ENCODE assay signal across 27 cellular contexts in genomic region chr5:106171708-106172107, GRCh38.
DNase-seq lines count a peak whose midpoint lies in the region; ATAC-seq, FAIRE-seq and TF ChIP-seq lines count a peak whose summit lies in the region.
"Had no signal": no experiment of that assay in that cellular context is flagged by ENCODE, and none has a peak within 500 bp of the region (broad histone marks: within the 10 kb centered on the region; RNA-seq: fewer than 3 reads in every experiment).

No MANE protein-coding gene starts in this region.

- no peak for TF ChIP-seq CTCF in fibroblast of pulmonary artery (IDR thresholded peaks at IDR 0.05; ENCODE audit: low read length, missing control alignments)

- H3K4ac ChIP-seq in trophoblast cell (ENCODE audit: low read depth, low read length), result no peak overlapping the region

- no peak overlapping the region for H2AFZ ChIP-seq in trophoblast cell (ENCODE audit: insufficient read depth, low read length, poor library complexity)
- H2AFZ ChIP-seq: PC-9 had no signal

- H3K23ac ChIP-seq in trophoblast cell (ENCODE audit: low read length), result no peak overlapping the region

- H3K27me3 ChIP-seq in trophoblast cell (ENCODE audit: insufficient read depth, low read length) (no peaks in the 10 kb centered on the region), small intestine (ENCODE audit: control insufficient read depth in 2 of 2, insufficient read depth in 2 of 2, low read length in 2 of 2) (no peaks in the 10 kb centered on the region)
- H3K27me3 ChIP-seq: cardiac muscle cell, esophagus squamous epithelium had no signal

- no peak overlapping the region for H3K9ac ChIP-seq in trophoblast cell (ENCODE audit: low read length)
- H3K9ac ChIP-seq: KMS-11 had no signal

- H2BK120ac ChIP-seq in trophoblast cell (ENCODE audit: insufficient read depth, low read length, poor library complexity), result no peak overlapping the region

- no peak overlapping the region for H2BK12ac ChIP-seq in trophoblast cell (ENCODE audit: low read length)

- no peak overlapping the region for H4K8ac ChIP-seq in trophoblast cell (ENCODE audit: low read depth, low read length)

- H3K4me2 ChIP-seq in trophoblast cell (ENCODE audit: low read length), result no peak overlapping the region
- H3K4me2 ChIP-seq: KMS-11, PC-9 had no signal

- H2BK5ac ChIP-seq in trophoblast cell (ENCODE audit: low read depth, low read length, poor library complexity), result no peak overlapping the region

- WGBS in trophoblast cell (ENCODE audit: extremely low coverage, insufficient coverage, insufficient read length), result no CpG with 5 or more reads among the region's 2 CpGs
- 90 to 96% (median 91%) methylated on average over 2 of the region's 2 CpGs for WGBS in small intestine, 3 donors

- H3K14ac ChIP-seq in trophoblast cell (ENCODE audit: low read length), result no peak overlapping the region

- H3K4me3 ChIP-seq in fibroblast of pulmonary artery (replicated peaks; ENCODE audit: low read depth, low read length) (no peak overlapping the region), trophoblast cell (ENCODE audit: low read depth, low read length) (no peak overlapping the region), small intestine (ENCODE audit: low read depth in 1 of 2, low read length in 2 of 2) (no peak overlapping the region)
- H3K4me3 ChIP-seq: cardiac muscle cell, esophagus squamous epithelium, GM12878, PC-9 had no signal

- peaks cover 2% of the 10 kb centered on the region for H3K9me3 ChIP-seq in trophoblast cell (ENCODE audit: insufficient read depth, low read depth, low read length)
- peaks cover 1% of the 10 kb centered on the region for H3K9me3 ChIP-seq in small intestine (ENCODE audit: control insufficient read depth, low read depth)
- H3K9me3 ChIP-seq: esophagus squamous epithelium had no signal

- ATAC-seq in HG02678 (IDR thresholded peaks at IDR 0.05; ENCODE audit: unreplicated experiment), result no peak
- ATAC-seq: CD8-positive, alpha-beta T cell; GM12878; natural killer cell; stimulated activated effector memory CD8-positive, alpha-beta T cell treated with anti-CD3 and anti-CD28 coated beads, Interleukin-12 subunit alpha, Interleukin-12 subunit beta, amount 100 ng/mL, for 72 hours had no signal

- H3K36me3 ChIP-seq in trophoblast cell (ENCODE audit: control insufficient read depth in 1 of 2, insufficient read depth in 2 of 2, low read length in 2 of 2) (no peaks in the 10 kb centered on the region), small intestine (ENCODE audit: control insufficient read depth in 2 of 2, insufficient read depth in 2 of 2, low read length in 2 of 2) (no peaks in the 10 kb centered on the region)
- H3K36me3 ChIP-seq: cardiac muscle cell, esophagus squamous epithelium, WERI-Rb-1 had no signal

- H2AK5ac ChIP-seq in trophoblast cell (ENCODE audit: low read length), result no peak overlapping the region

- H3K79me1 ChIP-seq in trophoblast cell (ENCODE audit: low read length), result no peaks in the 10 kb centered on the region

- H4K91ac ChIP-seq in trophoblast cell (ENCODE audit: low read depth, low read length), result no peak overlapping the region

- no peak overlapping the region for H4K12ac ChIP-seq in trophoblast cell (ENCODE audit: low read depth, low read length)

- H3K79me2 ChIP-seq in trophoblast cell (ENCODE audit: control insufficient read depth, insufficient read depth, low read length, poor library complexity), result no peaks in the 10 kb centered on the region

- DNase-seq in HTR-8/SVneo (ENCODE audit: insufficient read length, low spot score), result peak; percentile 10
- peak; percentile 27 for DNase-seq in amniotic epithelial cell (ENCODE audit: low read depth)
- peak; percentile 72 for DNase-seq in fibroblast of pulmonary artery (ENCODE audit: low read depth)
- peak; percentile 1 to 85 for DNase-seq in trophoblast cell
- DNase-seq in T1000 (lab: John Stamatoyannopoulos, UW), result no peak
- DNase-seq in HUDEP-2 (lab: John Stamatoyannopoulos, UW; ENCODE audit: unreplicated experiment in 76 of 76), result no peak
- DNase-seq in small intestine, result no peak
- DNase-seq: activated CD4-positive, alpha-beta T cell treated with anti-CD3 and anti-CD28 coated beads, Interleukin-2, amount 10 ng/mL, durations not matched to agents 7 days and 5 days; activated T-cell treated with anti-CD3 and anti-CD28 coated beads, Interleukin-2, amount 50 U/mL, for 48 hours; CD8-positive, alpha-beta T cell; endodermal cell; esophagus squamous epithelium; natural killer cell; NCI-H2171; NCI-H510A treated with DMSO at 0.1 percent for 48 hours; PC-9; retina; Right ventricle myocardium superior; stimulated activated CD4-positive, alpha-beta T cell treated with anti-CD3 and anti-CD28 coated beads, Interleukin-2, amount 100 ng/mL, for 48 hours; WERI-Rb-1 had no signal

- FAIRE-seq in HTR-8/SVneo (lab: Jason Lieb, UNC) (no peak), small intestine (lab: Jason Lieb, UNC) (no peak)
- FAIRE-seq: GM12878, H1, keratinocyte had no signal

- H3K4me1 ChIP-seq in trophoblast cell (ENCODE audit: control insufficient read depth in 1 of 2, insufficient read depth in 2 of 2, low read length in 2 of 2), result no peaks in the 10 kb centered on the region
- no peaks in the 10 kb centered on the region for H3K4me1 ChIP-seq in small intestine (ENCODE audit: control insufficient read depth in 2 of 2, insufficient read depth in 1 of 2, low read depth in 1 of 2, low read length in 1 of 2)
- H3K4me1 ChIP-seq: esophagus squamous epithelium had no signal

- H3K18ac ChIP-seq in trophoblast cell (ENCODE audit: low read length), result no peak overlapping the region

- H3K27ac ChIP-seq in trophoblast cell (ENCODE audit: low read depth, low read length) (peak overlapping the region; percentile 74), small intestine (ENCODE audit: low read depth in 1 of 2, low read length in 1 of 2) (no peak overlapping the region)
- H3K27ac ChIP-seq: cardiac muscle cell, esophagus squamous epithelium, KMS-11, PC-9, WERI-Rb-1 had no signal

Comparison
In these comparisons a context has a peak if more than half of its experiments do, and no peak if none do; other contexts are left out.
1. DNase-seq: peak in HTR-8/SVneo (single experiment), amniotic epithelial cell (single experiment), fibroblast of pulmonary artery (single experiment) and trophoblast cell (2 of 2); none in T1000 (single experiment), HUDEP-2 (0 of 76) and small intestine (single experiment).